In genomic region chr3:73324203-73325155, GRCh38 we compare ENCODE assay signal across 14 cellular contexts.
DNase-seq lines count a peak whose midpoint lies in the region; ATAC-seq, FAIRE-seq and TF ChIP-seq lines count a peak whose summit lies in the region.
"Had no signal": no experiment of that assay in that cellular context is flagged by ENCODE, and none has a peak within 500 bp of the region (broad histone marks: within the 10 kb centered on the region; RNA-seq: fewer than 3 reads in every experiment).

No MANE protein-coding gene starts in this region.

- no peak for FAIRE-seq in kidney (lab: Jason Lieb, UNC)
- FAIRE-seq: TTC549 had no signal

- no peak overlapping the region for H3K9ac ChIP-seq in kidney (ENCODE audit: low read length in 2 of 2)

- no peak for TF ChIP-seq CTCF in fibroblast of the aortic adventitia (IDR thresholded peaks at IDR 0.05; ENCODE audit: insufficient read depth, low read length)
- no peak for TF ChIP-seq CTCF in gastrocnemius medialis (IDR thresholded peaks at IDR 0.05 in 4 of 5, conservative IDR thresholded peaks at IDR 0.05 in 1 of 5)
- no peak for TF ChIP-seq CTCF in kidney (IDR thresholded peaks at IDR 0.05; ENCODE audit: borderline replicate concordance, extremely low read depth, insufficient read depth)

- no peaks in the 10 kb centered on the region for H3K27me3 ChIP-seq in gastrocnemius medialis
- H3K27me3 ChIP-seq: esophagus squamous epithelium had no signal

- H3K4me3 ChIP-seq in fibroblast of the aortic adventitia (ENCODE audit: low read depth, low read length) (no peak overlapping the region), gastrocnemius medialis (no peak overlapping the region), kidney (ENCODE audit: low read length in 2 of 2) (no peak overlapping the region)
- H3K4me3 ChIP-seq: esophagus squamous epithelium had no signal

- H3K36me3 ChIP-seq in gastrocnemius medialis (no peaks in the 10 kb centered on the region), kidney (ENCODE audit: control insufficient read depth in 1 of 2, insufficient read depth in 2 of 2, low read length in 2 of 2) (no peaks in the 10 kb centered on the region)
- H3K36me3 ChIP-seq: esophagus squamous epithelium had no signal

- no peaks in the 10 kb centered on the region for H3K9me3 ChIP-seq in gastrocnemius medialis
- peaks cover 0 to 5% of the 10 kb centered on the region in 2 donors for H3K9me3 ChIP-seq in kidney (ENCODE audit: control insufficient read depth in 1 of 2, low read length in 2 of 2)
- H3K9me3 ChIP-seq: esophagus squamous epithelium had no signal

- H3K27ac ChIP-seq in gastrocnemius medialis (peak overlapping the region in 2 of 4 donors; percentile 0 to 62), kidney (ENCODE audit: low read depth in 2 of 2, low read length in 2 of 2) (no peak overlapping the region)

- no peak for TF ChIP-seq POLR2A in gastrocnemius medialis (IDR thresholded peaks at IDR 0.05)

- intact Hi-C loops in gastrocnemius medialis (cut with DNase I; ENCODE audit: low total_unique reads) (no loop called here), kidney (cut with DNase I) (no loop called here)

- DNase-seq in GM03348 (ENCODE audit: low spot score) = peak; percentile 78
- peak; percentile 81 to 89 for DNase-seq in NCI-H524 (lab: John Stamatoyannopoulos, UW)
- peak; percentile 75 for DNase-seq in fibroblast of the aortic adventitia (ENCODE audit: low read depth)
- peak in 1 of 2 donors; percentile 11 for DNase-seq in gastrocnemius medialis
- no peak for DNase-seq in stimulated activated CD4-positive, alpha-beta T cell treated with anti-CD3 and anti-CD28 coated beads, Interleukin-1b, Interleukin-23, amount 100 ng/mL, for 48 hours
- no peak for DNase-seq in kidney
- DNase-seq in cerebellar cortex (ENCODE audit: low spot score) = no peak
- DNase-seq: activated naive CD4-positive, alpha-beta T cell treated with anti-CD3 and anti-CD28 coated beads, Interleukin-2, amount 10 ng/mL, durations not matched to agents 7 days and 5 days; CD8-positive, alpha-beta T cell; esophagus squamous epithelium; MM.1S had no signal

- in situ Hi-C loops in gastrocnemius medialis (cut with MboI; ENCODE audit: low sequenced_read_pairs in 4 of 4) = no loop called here

- peaks cover 13 to 17% of the 10 kb centered on the region in 2 donors for H3K4me1 ChIP-seq in gastrocnemius medialis
- H3K4me1 ChIP-seq in kidney (ENCODE audit: control insufficient read depth in 1 of 2, insufficient read depth in 1 of 2, low read depth in 1 of 2, low read length in 2 of 2) = peaks cover 0 to 4% of the 10 kb centered on the region in 2 donors
- H3K4me1 ChIP-seq: esophagus squamous epithelium had no signal

- ATAC-seq in gastrocnemius medialis (peak; percentile 78 to 86), esophagus mucosa (no peak)
- ATAC-seq: CD8-positive, alpha-beta T cell; HCT116 had no signal

Comparison
In these comparisons a context has a peak if more than half of its experiments do, and no peak if none do; other contexts are left out.
1. DNase-seq: peak in GM03348 (single experiment), NCI-H524 (2 of 2) and fibroblast of the aortic adventitia (single experiment); none in stimulated activated CD4-positive, alpha-beta T cell treated with anti-CD3 and anti-CD28 coated beads, Interleukin-1b, Interleukin-23, amount 100 ng/mL, for 48 hours (single experiment), kidney (single experiment) and cerebellar cortex (single experiment).